8 cellular contexts compared by ENCODE assay signal in genomic region chr20:31494131-31494530, GRCh38. TPM values are rescaled to one million over a fixed set of nuclear protein-coding genes. Genes with fewer than 3 reads are reported as not detected.
DNase-seq lines count a peak whose midpoint lies in the region; ATAC-seq and TF ChIP-seq lines count a peak whose summit lies in the region.
"Had no signal": no experiment of that assay in that cellular context is flagged by ENCODE, and none has a peak within 500 bp of the region (broad histone marks: within the 10 kb centered on the region; RNA-seq: fewer than 3 reads in every experiment).

No MANE protein-coding gene starts in this region.

- TF ChIP-seq CTCF in foreskin fibroblast (IDR thresholded peaks at IDR 0.05; ENCODE audit: low read depth, low read length) = peak; percentile 38

- H3K9me3 Mint-ChIP-seq in activated T-cell treated with anti-CD3 and anti-CD28 coated beads, Interleukin-2, amount 50 U/mL, for 4 hours = no peaks in the 10 kb centered on the region

- H3K27me3 Mint-ChIP-seq in activated T-cell treated with anti-CD3 and anti-CD28 coated beads, Interleukin-2, amount 50 U/mL, for 4 hours (ENCODE audit: low read depth) = peaks cover 16% of the 10 kb centered on the region

- no peak overlapping the region for H3K4me3 ChIP-seq in foreskin fibroblast (ENCODE audit: low read depth in 1 of 2, low read length in 2 of 2)

- no peaks in the 10 kb centered on the region for H3K4me1 Mint-ChIP-seq in activated T-cell treated with anti-CD3 and anti-CD28 coated beads, Interleukin-2, amount 50 U/mL, for 4 hours (ENCODE audit: low read depth)

- no peak overlapping the region for H3K4me3 Mint-ChIP-seq in activated T-cell treated with anti-CD3 and anti-CD28 coated beads, Interleukin-2, amount 50 U/mL, for 4 hours

- peak; percentile 87 for DNase-seq in COLO829 (ENCODE audit: low spot score)
- DNase-seq in MV-4-11 (lab: John Stamatoyannopoulos, UW) = peak; percentile 56
- peak in 1 of 2 donors; percentile 41 for DNase-seq in foreskin fibroblast
- no peak for DNase-seq in SKM-1 treated with dmso at 0.1 percent for 144 hours (lab: John Stamatoyannopoulos, UW; ENCODE audit: unreplicated experiment)
- no peak for DNase-seq in activated T-cell treated with anti-CD3 and anti-CD28 coated beads, Interleukin-2, amount 50 U/mL, for 4 hours
- DNase-seq: left cardiac atrium, NCI-H1092 treated with DMSO at 0.1 percent for 48 hours had no signal

- no peaks in the 10 kb centered on the region for H3K36me3 Mint-ChIP-seq in activated T-cell treated with anti-CD3 and anti-CD28 coated beads, Interleukin-2, amount 50 U/mL, for 4 hours (ENCODE audit: insufficient read depth)

- ATAC-seq in HG02840 (IDR thresholded peaks at IDR 0.05; ENCODE audit: low FRiP score, unreplicated experiment) = no peak
- ATAC-seq in activated T-cell treated with anti-CD3 and anti-CD28 coated beads, Interleukin-2, amount 50 U/mL, for 4 hours = no peak
- ATAC-seq: left cardiac atrium had no signal

RNA-seq across cellular contexts. Expression of gene REM1, which starts 19.0 kb away (rescaled TPM):
- total RNA-seq in activated T-cell treated with anti-CD3 and anti-CD28 coated beads, Interleukin-2, amount 50 U/mL, for 4 hours = not detected

RNA-seq across cellular contexts. Expression of gene DEFB124, which starts 19.2 kb away (rescaled TPM):
- not detected for total RNA-seq in activated T-cell treated with anti-CD3 and anti-CD28 coated beads, Interleukin-2, amount 50 U/mL, for 4 hours

RNA-seq across cellular contexts. Expression of gene HM13, which starts 20.1 kb away (rescaled TPM):
- 100 to 1,000 TPM; 191 to 210 (median 195) TPM for total RNA-seq in activated T-cell treated with anti-CD3 and anti-CD28 coated beads, Interleukin-2, amount 50 U/mL, for 4 hours

RNA-seq across cellular contexts. Expression of gene DEFB123, which starts 53.7 kb away (rescaled TPM):
- not detected for total RNA-seq in activated T-cell treated with anti-CD3 and anti-CD28 coated beads, Interleukin-2, amount 50 U/mL, for 4 hours
- total RNA-seq: left cardiac atrium had no signal

Comparison
In these comparisons a context has a peak if more than half of its experiments do, and no peak if none do; other contexts are left out.
1. DNase-seq: peak in COLO829 (single experiment) and MV-4-11 (single experiment); none in SKM-1 treated with dmso at 0.1 percent for 144 hours (single experiment) and activated T-cell treated with anti-CD3 and anti-CD28 coated beads, Interleukin-2, amount 50 U/mL, for 4 hours (single experiment).